ENCODE assay signal across 8 cellular contexts in the genomic region with DNA sequence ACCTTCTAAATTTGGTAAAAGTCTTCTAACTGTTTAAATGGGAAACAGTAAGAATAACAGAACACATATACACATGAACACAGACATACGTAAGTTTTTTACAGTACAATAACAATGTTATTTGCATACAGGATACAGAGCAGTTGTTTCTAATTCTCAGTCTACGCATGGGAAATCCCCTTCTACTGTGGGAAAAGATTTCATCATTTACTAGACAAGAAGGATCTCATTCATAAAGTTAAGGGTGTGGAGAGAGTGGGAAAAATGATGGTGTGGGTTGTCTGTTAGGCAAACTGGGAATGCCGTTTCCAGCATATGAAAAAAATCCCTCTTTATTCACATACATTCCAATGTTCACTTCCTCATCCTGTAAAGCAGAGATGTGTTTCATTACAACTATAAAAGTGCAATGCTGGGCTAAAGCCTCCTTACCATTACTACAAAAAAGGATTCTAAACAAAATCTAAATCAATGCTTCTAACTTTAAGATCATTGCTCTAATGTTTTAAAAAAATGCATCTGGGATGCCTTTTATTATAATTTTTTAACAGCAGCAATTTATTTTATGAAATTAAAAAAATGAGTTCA.
DNase-seq lines count a peak whose midpoint lies in the region; ATAC-seq, FAIRE-seq and TF ChIP-seq lines count a peak whose summit lies in the region.

No MANE protein-coding gene starts in this region.

- intact Hi-C loops in head of caudate nucleus (cut with DNase I): no loop called here

- peaks cover 7% of the 10 kb centered on the region; the same call in 1 of the 2 replicates for H3K27me3 Mint-ChIP-seq in HFFc6 (ENCODE audit: insufficient read depth)

- FAIRE-seq in GM18507 (lab: Jason Lieb, UNC): peak; percentile 82

- peaks cover 32% of the 10 kb centered on the region for H3K4me1 ChIP-seq in iPS-20b (ENCODE audit: insufficient read depth, low read length)

- ATAC-seq in GM21786 (IDR thresholded peaks at IDR 0.05; ENCODE audit: unreplicated experiment): peak; percentile 96

- no peaks in the 10 kb centered on the region for H3K4me1 Mint-ChIP-seq in HFFc6 (ENCODE audit: low read depth)

- H3K9me3 Mint-ChIP-seq in HFFc6: no peaks in the 10 kb centered on the region

- H3K9ac ChIP-seq in iPS-20b (ENCODE audit: low read depth, low read length): no peak overlapping the region; the same call in 1 of the 2 replicates

- H3K27ac ChIP-seq in iPS-20b (ENCODE audit: low read length): no peak overlapping the region

- no peak overlapping the region for H3K4me3 Mint-ChIP-seq in HFFc6

- no peaks in the 10 kb centered on the region for H3K36me3 Mint-ChIP-seq in HFFc6 (ENCODE audit: low read depth)

- no peak overlapping the region for H3K27ac Mint-ChIP-seq in HFFc6

- no peaks in the 10 kb centered on the region for H3K27me3 ChIP-seq in iPS-20b (ENCODE audit: insufficient read depth, low read length)

- no peak for TF ChIP-seq CTCF in HFFc6 (IDR thresholded peaks at IDR 0.05)

- DNase-seq in GM18507 (ENCODE audit: extremely low spot score, insufficient read length, low read depth): no peak
- peak; percentile 70 for DNase-seq in NAMALWA (ENCODE audit: low spot score)
- DNase-seq in HFFc6: no peak
- DNase-seq in NCI-H187 (lab: John Stamatoyannopoulos, UW): no peak
- no peak for DNase-seq in head of caudate nucleus
- DNase-seq in AG08396 (ENCODE audit: low spot score): no peak

- H3K36me3 ChIP-seq in iPS-20b (ENCODE audit: insufficient read depth, low read depth, low read length): no peaks in the 10 kb centered on the region

- peak overlapping the region; percentile 18; the same call in 1 of the 2 replicates for H3K4me3 ChIP-seq in iPS-20b (ENCODE audit: low read length)

- peaks cover 2% of the 10 kb centered on the region; the same call in 1 of the 2 replicates for H3K9me3 ChIP-seq in iPS-20b (ENCODE audit: insufficient read depth, low read depth, low read length)
